In the genomic region with DNA sequence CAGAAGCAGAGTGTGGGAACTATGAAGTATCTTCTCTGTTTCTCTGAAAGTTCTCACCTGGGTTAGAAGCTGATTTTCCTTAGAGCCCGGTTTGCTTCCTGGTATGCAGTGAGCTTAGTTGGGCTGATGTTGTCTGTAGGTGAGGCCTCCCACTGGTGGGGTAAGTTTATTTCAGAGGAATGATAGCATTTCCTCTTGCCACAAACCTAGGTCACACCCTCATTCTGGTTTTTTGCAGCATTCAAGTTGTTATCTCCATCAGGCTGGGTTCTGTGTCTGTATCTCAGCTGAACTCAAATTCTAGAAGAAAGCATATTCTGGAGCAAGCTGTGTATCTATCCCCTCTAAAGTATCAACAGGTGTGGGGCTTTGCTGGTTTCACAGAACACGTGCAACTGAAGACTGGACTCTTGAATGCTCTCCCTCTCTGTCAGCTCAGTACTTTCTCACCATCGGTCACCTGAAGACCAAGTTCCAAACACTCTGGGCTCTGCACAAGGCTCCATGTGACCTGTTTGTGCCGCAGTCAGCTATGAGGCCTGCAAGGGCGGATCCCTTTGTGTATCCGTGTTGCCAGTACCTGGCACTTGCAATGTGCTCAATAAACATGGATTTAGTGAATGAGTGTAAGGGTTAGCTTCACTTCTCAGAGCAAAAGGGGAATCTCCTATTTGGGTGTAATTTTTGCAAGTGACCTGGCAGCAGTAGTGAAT, we compare ENCODE assay signal across 21 cellular contexts.
"Had no signal": no experiment of that assay in that cellular context is flagged by ENCODE, and none has a peak within 500 bp of the region (broad histone marks: within the 10 kb centered on the region; RNA-seq: fewer than 3 reads in every experiment).

No MANE protein-coding gene starts in this region.

- H3K27me3 Mint-ChIP-seq: activated CD4-positive, alpha-beta T cell treated with anti-CD3 and anti-CD28 coated beads for 36 hours; activated naive CD8-positive, alpha-beta T cell treated with anti-CD3 and anti-CD28 coated beads for 36 hours had no signal

- H3K4me1 Mint-ChIP-seq: WTC11 had no signal

- H3K27me3 ChIP-seq: tibial nerve had no signal

- DNase-seq: activated CD4-positive, alpha-beta T cell treated with anti-CD3 and anti-CD28 coated beads for 36 hours; activated CD4-positive, alpha-beta T cell treated with anti-CD3 and anti-CD28 coated beads, Interleukin-2, amount 50 U/mL, for 48 hours; activated CD8-positive, alpha-beta memory T cell treated with anti-CD3 and anti-CD28 coated beads, Interleukin-2, amount 10 ng/mL, durations not matched to agents 7 days and 5 days; activated naive CD4-positive, alpha-beta T cell; activated naive CD8-positive, alpha-beta T cell treated with anti-CD3 and anti-CD28 coated beads for 36 hours; amygdala; effector memory CD8-positive, alpha-beta T cell; foreskin melanocyte; kidney glomerular epithelial cell; left ventricle myocardium superior; posterior cingulate gyrus; stimulated activated CD4-positive, alpha-beta T cell treated with anti-CD3 and anti-CD28 coated beads, Interleukin-12 subunit alpha, Interleukin-12 subunit beta, amount 100 ng/mL, for 4 hours; stimulated activated CD4-positive, alpha-beta T cell treated with anti-CD3 and anti-CD28 coated beads, Interleukin-1b, Interleukin-23, amount 100 ng/mL, for 48 hours; stimulated activated CD8-positive, alpha-beta memory T cell treated with anti-CD3 and anti-CD28 coated beads, Interleukin-4, amount 100 ng/mL, for 48 hours; stimulated activated naive CD4-positive, alpha-beta T cell; T-helper 17 cell had no signal

- H3K4me1 ChIP-seq: tibial nerve had no signal

- H3K27ac ChIP-seq: tibial nerve had no signal

- H3K36me3 ChIP-seq: tibial nerve had no signal

- H3K9me3 ChIP-seq: tibial nerve had no signal

- H3K4me3 ChIP-seq: tibial nerve had no signal

- H3K27ac Mint-ChIP-seq: activated CD4-positive, alpha-beta T cell treated with anti-CD3 and anti-CD28 coated beads for 36 hours; activated CD8-positive, alpha-beta memory T cell treated with anti-CD3 and anti-CD28 coated beads, Interleukin-2, amount 10 ng/mL, durations not matched to agents 7 days and 5 days; activated naive CD8-positive, alpha-beta T cell treated with anti-CD3 and anti-CD28 coated beads for 36 hours; effector memory CD8-positive, alpha-beta T cell; memory B cell; T-helper 17 cell; WTC11 had no signal

- FAIRE-seq: urothelium cell line had no signal

- ATAC-seq: activated CD4-positive, alpha-beta T cell treated with anti-CD3 and anti-CD28 coated beads for 36 hours; activated CD8-positive, alpha-beta memory T cell treated with anti-CD3 and anti-CD28 coated beads, Interleukin-2, amount 10 ng/mL, durations not matched to agents 7 days and 5 days; effector memory CD8-positive, alpha-beta T cell; left ventricle myocardium superior; natural killer cell treated with Interleukin-12 subunit alpha and Interleukin-12 subunit beta and Interleukin-15 and Interleukin-18, amount 100 ng/mL, for 72 hours; T-helper 17 cell; WTC11 had no signal

- H3K36me3 Mint-ChIP-seq: memory B cell; natural killer cell treated with Interleukin-12 subunit alpha and Interleukin-12 subunit beta and Interleukin-15 and Interleukin-18, amount 100 ng/mL, for 72 hours; WTC11 had no signal

- H3K4me3 Mint-ChIP-seq: activated CD4-positive, alpha-beta T cell treated with anti-CD3 and anti-CD28 coated beads for 36 hours; activated CD8-positive, alpha-beta memory T cell treated with anti-CD3 and anti-CD28 coated beads, Interleukin-2, amount 10 ng/mL, durations not matched to agents 7 days and 5 days; activated naive CD8-positive, alpha-beta T cell treated with anti-CD3 and anti-CD28 coated beads for 36 hours; effector memory CD8-positive, alpha-beta T cell; memory B cell; natural killer cell treated with Interleukin-12 subunit alpha and Interleukin-12 subunit beta and Interleukin-15 and Interleukin-18, amount 100 ng/mL, for 72 hours; T-helper 17 cell; WTC11 had no signal
